In the genomic region with DNA sequence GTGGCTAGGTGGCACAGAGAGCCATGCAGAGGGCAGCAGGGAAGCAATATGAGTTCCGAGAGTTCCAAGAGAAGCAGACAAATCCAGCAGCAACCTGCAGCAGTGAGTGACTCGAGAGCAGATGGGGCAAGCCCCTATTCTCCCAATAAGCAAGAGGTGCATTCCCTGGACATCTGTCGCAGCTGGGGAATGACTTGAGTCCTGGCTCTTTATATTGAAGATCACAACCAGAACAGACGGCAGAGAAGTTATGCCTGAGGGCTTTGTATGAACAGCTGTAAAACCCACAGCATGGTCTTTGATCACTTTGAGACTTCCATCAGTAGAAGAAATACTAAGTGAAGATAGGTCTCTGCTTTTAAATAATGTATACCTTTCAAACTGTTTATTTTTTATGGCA, we compare ENCODE assay signal across 17 cellular contexts. TPM values are rescaled to one million over a fixed set of nuclear protein-coding genes. Genes with fewer than 3 reads are reported as not detected.
DNase-seq lines count a peak whose midpoint lies in the region; TF ChIP-seq lines count a peak whose summit lies in the region.
"Had no signal": no experiment of that assay in that cellular context is flagged by ENCODE, and none has a peak within 500 bp of the region (broad histone marks: within the 10 kb centered on the region; RNA-seq: fewer than 3 reads in every experiment).

No MANE protein-coding gene starts in this region.

- no peak overlapping the region for H3K4me3 ChIP-seq in MM.1S (ENCODE audit: low read length)
- H3K4me3 ChIP-seq: BLaER1 treated with 17β-estradiol and CSF1 and Interleukin-3, amounts not matched to agents 10 nM and 100 nM; HAP-1 had no signal

- H4K20me1 ChIP-seq in MM.1S (ENCODE audit: insufficient read depth, low read length): no peaks in the 10 kb centered on the region
- H4K20me1 ChIP-seq: BLaER1 treated with 17β-estradiol and CSF1 and Interleukin-3, amounts not matched to agents 10 nM and 100 nM had no signal

- H3K36me3 ChIP-seq in MM.1S (replicated peaks; ENCODE audit: insufficient read depth, low read length): no peaks in the 10 kb centered on the region
- H3K36me3 ChIP-seq: BLaER1 treated with 17β-estradiol and CSF1 and Interleukin-3, amounts not matched to agents 10 nM and 100 nM; HAP-1 had no signal

- H3F3A ChIP-seq in MM.1S (ENCODE audit: insufficient read depth, low read length): no peaks in the 10 kb centered on the region

- no peaks in the 10 kb centered on the region for H3K4me1 ChIP-seq in MM.1S (ENCODE audit: low read length)
- H3K4me1 ChIP-seq: HAP-1 had no signal

- TF ChIP-seq CTCF in MM.1S (IDR thresholded peaks at IDR 0.05; ENCODE audit: low read length): no peak

- no peak overlapping the region for H3K27ac ChIP-seq in MM.1S (ENCODE audit: low read length)
- H3K27ac ChIP-seq: BLaER1 treated with 17β-estradiol and CSF1 and Interleukin-3, amounts not matched to agents 10 nM and 100 nM had no signal

- no peaks in the 10 kb centered on the region for H3K27me3 ChIP-seq in MM.1S (replicated peaks; ENCODE audit: insufficient read depth, low read length)
- H3K27me3 ChIP-seq: BLaER1 treated with 17β-estradiol and CSF1 and Interleukin-3, amounts not matched to agents 10 nM and 100 nM had no signal

- DNase-seq in DMS 273 (lab: John Stamatoyannopoulos, UW; ENCODE audit: unreplicated experiment): peak; percentile 95
- DNase-seq in NCI-H146 treated with DMSO at 0.1 percent for 48 hours (lab: John Stamatoyannopoulos, UW; ENCODE audit: unreplicated experiment): peak; percentile 23
- DNase-seq in NCI-H2171 treated with DMSO at 0.1 percent for 48 hours (lab: John Stamatoyannopoulos, UW): peak; percentile 92
- peak; percentile 9 for DNase-seq in myocyte (ENCODE audit: low read depth)
- no peak for DNase-seq in CD1c-positive myeloid dendritic cell (ENCODE audit: extremely low spot score)
- DNase-seq in AG08396 (ENCODE audit: low spot score): no peak
- no peak for DNase-seq in MM.1S
- DNase-seq: 8988T; Calu3; CD4-positive, alpha-beta T cell; DMS153; DMS79 treated with DMSO at 0.1 percent for 48 hours; EL had no signal

- H3K9me3 ChIP-seq in MM.1S (replicated peaks; ENCODE audit: insufficient read depth, low read length): no peaks in the 10 kb centered on the region
- H3K9me3 ChIP-seq: HAP-1 had no signal

- no peak overlapping the region for H3K4me2 ChIP-seq in MM.1S (ENCODE audit: low read depth, low read length)
- H3K4me2 ChIP-seq: BLaER1 treated with 17β-estradiol and CSF1 and Interleukin-3, amounts not matched to agents 10 nM and 100 nM had no signal

- H2AFZ ChIP-seq in MM.1S (ENCODE audit: low read length): no peak overlapping the region

- no peak overlapping the region for H3K9ac ChIP-seq in MM.1S (ENCODE audit: low read length)
- H3K9ac ChIP-seq: BLaER1 treated with 17β-estradiol and CSF1 and Interleukin-3, amounts not matched to agents 10 nM and 100 nM had no signal

- H3K79me2 ChIP-seq in MM.1S (ENCODE audit: low read length): no peaks in the 10 kb centered on the region

- H3K9me2 ChIP-seq in MM.1S (replicated peaks; ENCODE audit: insufficient read depth, low read length): no peaks in the 10 kb centered on the region

RNA-seq across cellular contexts. Expression of a gene that starts 23.6 kb away (rescaled TPM):
- not detected in 2 replicates for total RNA-seq in myocyte
- not detected for polyA plus RNA-seq in myocyte (2012)
- total RNA-seq: Calu3; CD4-positive, alpha-beta T cell; H1; HT1080 had no signal
- polyA plus RNA-seq: H1 had no signal

RNA-seq across cellular contexts. Expression of a gene that starts 58.3 kb away (rescaled TPM):
- total RNA-seq in myocyte: 0.21 TPM in 1 of 2 replicates, not detected in the other
- polyA plus RNA-seq in myocyte (2012): 0.13 TPM
- total RNA-seq: CD4-positive, alpha-beta T cell; HT1080 had no signal

Comparison
In these comparisons a context has a peak if more than half of its experiments do, and no peak if none do; other contexts are left out.
1. DNase-seq: peak in DMS 273 (single experiment), NCI-H146 treated with DMSO at 0.1 percent for 48 hours (single experiment), NCI-H2171 treated with DMSO at 0.1 percent for 48 hours (single experiment) and myocyte (single experiment); none in CD1c-positive myeloid dendritic cell (single experiment), AG08396 (single experiment) and MM.1S (single experiment).